ENCODE assay signal across 8 cellular contexts in the genomic region with DNA sequence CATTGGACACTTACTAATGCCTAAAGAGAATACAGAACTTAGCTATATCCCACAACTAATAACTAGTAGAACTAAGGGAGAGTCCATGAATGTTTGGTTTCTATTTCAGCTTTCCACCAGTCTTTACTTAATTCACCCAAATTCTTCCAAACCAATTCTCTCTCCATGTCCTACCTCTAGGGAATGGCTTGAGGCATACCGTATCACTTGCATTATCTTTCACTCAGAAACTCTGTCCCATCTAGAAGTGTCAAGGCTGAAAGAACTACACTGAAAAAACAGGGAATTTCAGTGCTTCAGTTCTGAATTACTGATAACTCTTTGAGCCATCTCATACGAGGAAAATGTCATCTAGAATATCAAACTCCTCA. TPM values are rescaled to one million over a fixed set of nuclear protein-coding genes. Genes with fewer than 3 reads are reported as not detected.
DNase-seq lines count a peak whose midpoint lies in the region; ATAC-seq lines count a peak whose summit lies in the region.

No MANE protein-coding gene starts in this region.

- peaks cover 11 to 20% (median 15%) of the 10 kb centered on the region in 10 experiments for H3K4me1 ChIP-seq in BLaER1 treated with 17β-estradiol and CSF1 and Interleukin-3, amounts not matched to agents 10 nM and 100 nM
- H3K4me1 ChIP-seq in HUES48 (ENCODE audit: control insufficient read depth, insufficient read depth, low read length), result 0 out of 2 replicates have a peak, but pooled peaks cover 5% of the 10 kb centered on the region

- H4K20me1 ChIP-seq in BLaER1 treated with 17β-estradiol and CSF1 and Interleukin-3, amounts not matched to agents 10 nM and 100 nM, result no peaks in the 10 kb centered on the region

- H3K27me3 ChIP-seq in BLaER1 treated with 17β-estradiol and CSF1 and Interleukin-3, amounts not matched to agents 10 nM and 100 nM, result peaks cover 0 to 12% (median 4%) of the 10 kb centered on the region in 11 experiments; a peak in 6 of 22 replicates
- no peaks in the 10 kb centered on the region for H3K27me3 ChIP-seq in HUES48 (ENCODE audit: control insufficient read depth, insufficient read depth, low read length)

- peak overlapping the region; percentile 92 to 98 (median 96) for H3K27ac Mint-ChIP-seq in naive B cell

- H3K27me3 Mint-ChIP-seq in naive B cell, result no peaks in the 10 kb centered on the region

- H3K9ac ChIP-seq in BLaER1 treated with 17β-estradiol and CSF1 and Interleukin-3, amounts not matched to agents 10 nM and 100 nM, result peak overlapping the region; percentile 86 to 96 (median 90)
- peak overlapping the region; percentile 90 for H3K9ac ChIP-seq in HUES48 (ENCODE audit: low read depth, low read length)

- H3K4me2 ChIP-seq in BLaER1 treated with 17β-estradiol and CSF1 and Interleukin-3, amounts not matched to agents 10 nM and 100 nM, result peak overlapping the region; percentile 68 to 85 (median 80)

- peaks cover 0 to 3% (median 2%) of the 10 kb centered on the region in 11 experiments; a peak in 11 of 22 replicates for H3K36me3 ChIP-seq in BLaER1 treated with 17β-estradiol and CSF1 and Interleukin-3, amounts not matched to agents 10 nM and 100 nM
- no peaks in the 10 kb centered on the region for H3K36me3 ChIP-seq in HUES48 (ENCODE audit: control insufficient read depth, insufficient read depth, low read length)

- H3K9me3 Mint-ChIP-seq in naive B cell, result no peaks in the 10 kb centered on the region

- no peaks in the 10 kb centered on the region for H3K9me3 ChIP-seq in BLaER1 treated with 17β-estradiol and CSF1 and Interleukin-3, amounts not matched to agents 10 nM and 100 nM (replicated peaks in 1 of 11)
- no peaks in the 10 kb centered on the region for H3K9me3 ChIP-seq in HUES48 (ENCODE audit: control insufficient read depth, insufficient read depth, low read length)

- peaks cover 0 to 8% of the 10 kb centered on the region in 2 donors for H3K36me3 Mint-ChIP-seq in naive B cell

- peak overlapping the region; percentile 89 to 96 (median 94) for H3K4me3 Mint-ChIP-seq in naive B cell

- DNase-seq in naive B cell (no peak), NCI-H2107 treated with DMSO at 0.1 percent for 48 hours (lab: John Stamatoyannopoulos, UW; ENCODE audit: unreplicated experiment) (no peak), NAMALWA (ENCODE audit: low spot score) (no peak)

- H3K4me3 ChIP-seq in BLaER1 treated with 17β-estradiol and CSF1 and Interleukin-3, amounts not matched to agents 10 nM and 100 nM, result peak overlapping the region; percentile 67 to 83 (median 74)
- peak overlapping the region; percentile 77 for H3K4me3 ChIP-seq in HUES48 (ENCODE audit: low read depth, low read length)

- ATAC-seq in naive B cell (ENCODE audit: low read depth in 2 of 2), result no peak
- no peak for ATAC-seq in HG03439 (IDR thresholded peaks at IDR 0.05; ENCODE audit: unreplicated experiment)
- no peak for ATAC-seq in GM19328 (IDR thresholded peaks at IDR 0.05; ENCODE audit: unreplicated experiment)

- peaks cover 31 to 49% (median 33%) of the 10 kb centered on the region in 3 donors for H3K4me1 Mint-ChIP-seq in naive B cell

- peak overlapping the region; percentile 86 to 98 (median 91) for H3K27ac ChIP-seq in BLaER1 treated with 17β-estradiol and CSF1 and Interleukin-3, amounts not matched to agents 10 nM and 100 nM
- H3K27ac ChIP-seq in HUES48 (ENCODE audit: low read depth, low read length), result peak overlapping the region; percentile 87
- peak overlapping the region; percentile 82 for H3K27ac ChIP-seq in cingulate gyrus (ENCODE audit: low read depth, low read length)

RNA-seq across cellular contexts. Expression of a gene that starts 0.8 kb away (rescaled TPM):
- 10 to 100 TPM in 1 of 6 donors, 1 to 10 TPM in 5; 6.3 to 10.5 (median 6.9) TPM for polyA plus RNA-seq in naive B cell (ENCODE audit: low read depth in 6 of 6)
